Comparison of ENCODE assay signal across 24 cellular contexts in the genomic region with DNA sequence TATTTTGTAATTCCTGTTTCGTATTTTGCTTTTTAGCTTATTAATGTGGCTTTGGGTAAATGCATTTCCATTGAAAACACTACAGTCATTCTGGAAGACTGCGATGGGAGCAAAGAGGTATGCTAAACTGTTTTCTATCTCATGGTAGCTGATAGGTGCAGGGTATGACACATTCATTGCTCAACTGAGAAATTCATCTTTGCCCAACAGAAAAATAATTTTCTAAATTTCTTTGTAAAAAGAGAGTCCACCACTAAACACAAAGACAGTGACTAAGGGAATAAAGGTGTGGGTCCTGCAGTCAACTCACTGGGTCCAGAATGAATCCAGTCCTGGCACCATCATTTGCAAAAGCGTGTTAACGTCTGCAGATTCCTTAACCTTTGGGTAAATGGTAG. TPM values are rescaled to one million over a fixed set of nuclear protein-coding genes. Genes with fewer than 3 reads are reported as not detected.
"Had no signal": no experiment of that assay in that cellular context is flagged by ENCODE, and none has a peak within 500 bp of the region (broad histone marks: within the 10 kb centered on the region; RNA-seq: fewer than 3 reads in every experiment).

No MANE protein-coding gene starts in this region.

- FAIRE-seq: RCC 7860 had no signal

- DNase-seq: activated CD4-positive, alpha-beta memory T cell treated with anti-CD3 and anti-CD28 coated beads for 36 hours; activated CD4-positive, alpha-beta T cell treated with anti-CD3 and anti-CD28 coated beads for 48 hours; activated CD8-positive, alpha-beta memory T cell treated with anti-CD3 and anti-CD28 coated beads for 24 hours; activated effector memory CD4-positive, alpha-beta T cell treated with anti-CD3 and anti-CD28 coated beads, Interleukin-2, amount 50 U/mL, for 16 hours; activated naive CD4-positive, alpha-beta T cell treated with Interleukin-2 at 50 U/mL for 16 hours; activated naive CD8-positive, alpha-beta T cell treated with anti-CD3 and anti-CD28 coated beads, Interleukin-2, amount 50 U/mL, for 24 hours; activated T-cell treated with anti-CD3 and anti-CD28 coated beads, Interleukin-2, amount 50 U/mL, for 4 hours; amygdala; MV-4-11; NCI-H1092 treated with DMSO at 0.1 percent for 48 hours; NCI-H1417 treated with DMSO at 0.1 percent for 48 hours; NCI-H2029; NCI-H2107; NCI-H2171 treated with DMSO at 0.1 percent for 48 hours; NCI-H345; NCI-H510A; NCI-H526 treated with DMSO at 0.1 percent for 48 hours; NK-92 treated with Interleukin-12 subunit alpha and Interleukin-12 subunit beta, amount 100 ng/mL, for 24 hours; SHP77 had no signal

- H3K27ac ChIP-seq: KMS-11 had no signal

- H3K27me3 ChIP-seq: MG63 had no signal

- H3K4me3 ChIP-seq: MG63 had no signal

- H3K9me3 ChIP-seq: MG63 had no signal

- H3K36me3 ChIP-seq: MG63 had no signal

RNA-seq across cellular contexts. Expression of a gene that starts 19.9 kb away (rescaled TPM):
- total RNA-seq: cardiac septum, SK-MEL-5 had no signal

RNA-seq across cellular contexts. Expression of a gene that starts 48.2 kb away (rescaled TPM):
- total RNA-seq: activated CD4-positive, alpha-beta memory T cell treated with anti-CD3 and anti-CD28 coated beads for 36 hours; SK-MEL-5 had no signal
